ENCODE assay signal across 1 cellular context in genomic region chr1:165697491-165697880, GRCh38.
TF ChIP-seq lines count a peak whose summit lies in the region.

No MANE protein-coding gene starts in this region.

TF ChIP-seq in WTC11, 78 proteins besides CTCF, POLR2A, EP300 and RAD21 (continued from another document):
- TF ChIP-seq, protein P1, sequence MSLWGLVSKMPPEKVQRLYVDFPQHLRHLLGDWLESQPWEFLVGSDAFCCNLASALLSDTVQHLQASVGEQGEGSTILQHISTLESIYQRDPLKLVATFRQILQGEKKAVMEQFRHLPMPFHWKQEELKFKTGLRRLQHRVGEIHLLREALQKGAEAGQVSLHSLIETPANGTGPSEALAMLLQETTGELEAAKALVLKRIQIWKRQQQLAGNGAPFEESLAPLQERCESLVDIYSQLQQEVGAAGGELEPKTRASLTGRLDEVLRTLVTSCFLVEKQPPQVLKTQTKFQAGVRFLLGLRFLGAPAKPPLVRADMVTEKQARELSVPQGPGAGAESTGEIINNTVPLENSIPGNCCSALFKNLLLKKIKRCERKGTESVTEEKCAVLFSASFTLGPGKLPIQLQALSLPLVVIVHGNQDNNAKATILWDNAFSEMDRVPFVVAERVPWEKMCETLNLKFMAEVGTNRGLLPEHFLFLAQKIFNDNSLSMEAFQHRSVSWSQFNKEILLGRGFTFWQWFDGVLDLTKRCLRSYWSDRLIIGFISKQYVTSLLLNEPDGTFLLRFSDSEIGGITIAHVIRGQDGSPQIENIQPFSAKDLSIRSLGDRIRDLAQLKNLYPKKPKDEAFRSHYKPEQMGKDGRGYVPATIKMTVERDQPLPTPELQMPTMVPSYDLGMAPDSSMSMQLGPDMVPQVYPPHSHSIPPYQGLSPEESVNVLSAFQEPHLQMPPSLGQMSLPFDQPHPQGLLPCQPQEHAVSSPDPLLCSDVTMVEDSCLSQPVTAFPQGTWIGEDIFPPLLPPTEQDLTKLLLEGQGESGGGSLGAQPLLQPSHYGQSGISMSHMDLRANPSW (CRISPR knock-in tag; conservative IDR thresholded peaks at IDR 0.05; ENCODE audit: low read depth) = no peak
